Comparison of ENCODE assay signal across 24 cellular contexts in the genomic region with DNA sequence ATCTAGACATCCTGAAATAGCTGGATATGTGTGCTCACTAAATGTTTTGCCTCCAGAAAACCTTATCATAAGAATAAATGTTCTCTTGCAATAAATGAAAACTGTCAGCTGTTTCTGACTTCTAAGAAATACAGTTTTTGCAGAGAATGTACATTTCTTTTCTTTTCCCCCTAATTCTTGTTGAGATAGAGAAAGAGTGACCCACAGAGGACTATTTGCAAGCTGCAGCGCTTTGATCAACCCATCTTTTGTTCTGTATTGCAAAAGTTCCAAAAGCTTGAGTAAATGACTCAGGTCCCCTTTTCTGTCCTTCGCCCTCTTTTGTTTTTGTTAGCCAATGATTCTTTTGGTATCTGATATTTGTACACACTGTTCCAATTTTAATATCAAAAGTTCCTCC.
A peak's percentile ranks its signal among the peaks of the same experiment; 100 is the strongest.
DNase-seq lines count a peak whose midpoint lies in the region; ATAC-seq and TF ChIP-seq lines count a peak whose summit lies in the region.
"Had no signal": no experiment of that assay in that cellular context is flagged by ENCODE, and none has a peak within 500 bp of the region (broad histone marks: within the 10 kb centered on the region; RNA-seq: fewer than 3 reads in every experiment).

No MANE protein-coding gene starts in this region.

- no peak overlapping the region for H2AFZ ChIP-seq in OCI-LY7 (ENCODE audit: low read length)

- H3K4me3 ChIP-seq in OCI-LY7 (ENCODE audit: low read depth, low read length, poor library complexity, severe bottlenecking) = no peak overlapping the region
- no peak overlapping the region for H3K4me3 ChIP-seq in cardiac fibroblast (replicated peaks in 1 of 2; ENCODE audit: low read depth in 2 of 2, low read length in 2 of 2)
- H3K4me3 ChIP-seq in tibial artery = no peak overlapping the region
- H3K4me3 ChIP-seq in thyroid gland (replicated peaks in 1 of 3) = no peak overlapping the region
- H3K4me3 ChIP-seq: cardiac muscle cell, gastroesophageal sphincter, upper lobe of right lung had no signal

- peaks cover 9% of the 10 kb centered on the region; the same call in 1 of the 2 replicates for H4K20me1 ChIP-seq in OCI-LY7 (ENCODE audit: insufficient read depth, low read length)

- no peak overlapping the region for H3K4me2 ChIP-seq in OCI-LY7 (ENCODE audit: low read length)

- no TSS peak for BruUV-seq in OCI-LY7 (replicated peaks; lab: Mats Ljungman, UMichigan)

- no peaks in the 10 kb centered on the region for H3K36me3 ChIP-seq in OCI-LY7 (ENCODE audit: insufficient read depth, low read length)
- no peaks in the 10 kb centered on the region for H3K36me3 ChIP-seq in tibial artery
- no peaks in the 10 kb centered on the region for H3K36me3 ChIP-seq in thyroid gland
- H3K36me3 ChIP-seq: cardiac muscle cell, gastroesophageal sphincter, upper lobe of right lung had no signal

- peak; percentile 31; the same call in 1 of the 2 replicates for TF ChIP-seq CTCF in OCI-LY7 (conservative IDR thresholded peaks at IDR 0.05; ENCODE audit: low read length)
- TF ChIP-seq CTCF in cardiac fibroblast (IDR thresholded peaks at IDR 0.05; ENCODE audit: low read depth, low read length) = peak; percentile 15
- TF ChIP-seq CTCF in tibial artery (IDR thresholded peaks at IDR 0.05) = no peak
- no peak for TF ChIP-seq CTCF in thyroid gland (IDR thresholded peaks at IDR 0.05)

- POLR2A ChIA-PET in OCI-LY7 (lab: Charles Lee) = interaction anchor here (1.3 to 1.5 kb wide), 2 partner anchors 11 to 13 kb away, joined by 4 to 5 read pairs; no protein-coding TSS in a partner anchor

- ATAC-seq in HG02571 (IDR thresholded peaks at IDR 0.05; ENCODE audit: unreplicated experiment) = no peak
- ATAC-seq: gastroesophageal sphincter; naive thymus-derived CD4-positive, alpha-beta T cell; Right ventricle myocardium inferior; upper lobe of right lung had no signal

- no peaks in the 10 kb centered on the region for H3K9me2 ChIP-seq in OCI-LY7 (ENCODE audit: insufficient read depth, low read length)

- H3K9me3 ChIP-seq in OCI-LY7 (ENCODE audit: low read length) (no peaks in the 10 kb centered on the region), tibial artery (no peaks in the 10 kb centered on the region), thyroid gland (no peaks in the 10 kb centered on the region)
- H3K9me3 ChIP-seq: gastroesophageal sphincter, upper lobe of right lung had no signal

- no peak for TF ChIP-seq POLR2A in thyroid gland (IDR thresholded peaks at IDR 0.05)

- 98 to 99% methylated on average over 2 of the region's 2 CpGs for WGBS in thyroid gland, 2 donors

- H3K79me2 ChIP-seq in OCI-LY7 (ENCODE audit: insufficient read depth, low read depth, low read length) = no peaks in the 10 kb centered on the region

- CTCF ChIA-PET in OCI-LY7 (lab: Charles Lee; ENCODE audit: unreplicated experiment) = no interaction called here

- no peak for DNase-seq in OCI-LY7 (ENCODE audit: low spot score)
- peak in 1 of 2 donors; percentile 51 for DNase-seq in cardiac fibroblast (ENCODE audit: low read depth in 2 of 2)
- DNase-seq in midbrain (lab: John Stamatoyannopoulos, UW) = peak; percentile 27
- no peak for DNase-seq in tibial artery
- DNase-seq in thyroid gland = no peak
- DNase-seq in GM03348 (ENCODE audit: low spot score) = no peak
- DNase-seq: activated CD8-positive, alpha-beta memory T cell treated with anti-CD3 and anti-CD28 coated beads, Interleukin-2, amount 50 U/mL, for 48 hours; DMS79 treated with DMSO at 0.1 percent for 48 hours; erythroblast; kidney; MM.1S; naive thymus-derived CD4-positive, alpha-beta T cell; NCI-H1436 treated with DMSO at 0.1 percent for 48 hours; NCI-H2171; NCI-H526 treated with DMSO at 0.1 percent for 48 hours; posterior cingulate gyrus; stimulated activated CD4-positive, alpha-beta T cell treated with anti-CD3 and anti-CD28 coated beads, Interleukin-2, amount 100 ng/mL, for 24 hours; stimulated activated naive CD4-positive, alpha-beta T cell; upper lobe of right lung had no signal

- H3K4me1 ChIP-seq in OCI-LY7 (ENCODE audit: insufficient read depth, low read length, poor library complexity, severe bottlenecking) (no peaks in the 10 kb centered on the region), tibial artery (peaks cover 0 to 66% (median 18%) of the 10 kb centered on the region in 4 donors), thyroid gland (peaks cover 5 to 6% of the 10 kb centered on the region in 2 donors)

- H3K27ac ChIP-seq in OCI-LY7 (ENCODE audit: low read depth, low read length, poor library complexity, severe bottlenecking) = no peak overlapping the region
- H3K27ac ChIP-seq in tibial artery = peak overlapping the region; percentile 29 to 74
- no peak overlapping the region for H3K27ac ChIP-seq in thyroid gland
- H3K27ac ChIP-seq: cardiac muscle cell, gastroesophageal sphincter, HL-60, upper lobe of right lung had no signal

- H3K27me3 ChIP-seq in tibial artery (no peaks in the 10 kb centered on the region), thyroid gland (no peaks in the 10 kb centered on the region)
- H3K27me3 ChIP-seq: cardiac muscle cell, gastroesophageal sphincter, upper lobe of right lung had no signal

- intact Hi-C loops in OCI-LY7 (cut with micrococcal nuclease; ENCODE audit: unreplicated experiment) = no loop called here
- intact Hi-C loops in tibial artery (cut with DNase I; ENCODE audit: low total_unique reads) = no loop called here
- intact Hi-C loops in thyroid gland (cut with DNase I) = no loop called here

Comparison
In these comparisons a context has a peak if more than half of its experiments do, and no peak if none do; other contexts are left out.
1. H3K27ac ChIP-seq: peak in tibial artery (2 of 2); none in OCI-LY7 (single experiment) and thyroid gland (0 of 3).
2. CTCF ChIP-seq: peak in OCI-LY7 (single experiment) and cardiac fibroblast (single experiment); none in tibial artery (0 of 2) and thyroid gland (0 of 6).